In genomic region chr14:89547047-89547446, GRCh38 we compare ENCODE assay signal across 3 cellular contexts.
A peak's percentile ranks its signal among the peaks of the same experiment; 100 is the strongest.
TF ChIP-seq lines count a peak whose summit lies in the region.

No MANE protein-coding gene starts in this region.

TF ChIP-seq in A549, 52 proteins besides CTCF, POLR2A, EP300 and RAD21:
- TF ChIP-seq ZC3H11A (IDR thresholded peaks at IDR 0.05): peak; percentile 85

TF ChIP-seq in HEK293, 187 proteins besides CTCF, POLR2A, EP300 and RAD21:
- 0 out of 2 replicates have a peak, but pooled peaks have one; percentile 13 for TF ChIP-seq SP3 (tag by site-specific recombination; IDR thresholded peaks at IDR 0.05)
- TF ChIP-seq ZNF518A (tag by site-specific recombination; conservative IDR thresholded peaks at IDR 0.05; ENCODE audit: low read depth): peak; percentile 80
- TF ChIP-seq RBAK (tag by site-specific recombination; IDR thresholded peaks at IDR 0.05): 0 out of 2 replicates have a peak, but pooled peaks have one; percentile 61
- peak; percentile 54 for TF ChIP-seq ZNF555 (tag by site-specific recombination; conservative IDR thresholded peaks at IDR 0.05)
- TF ChIP-seq ZNF140 (tag by site-specific recombination; IDR thresholded peaks at IDR 0.05): 0 out of 2 replicates have a peak, but pooled peaks have one; percentile 37
- peak; percentile 75 for TF ChIP-seq ZNF426 (tag by site-specific recombination; IDR thresholded peaks at IDR 0.05)
- TF ChIP-seq ZBTB8A (tag by site-specific recombination; IDR thresholded peaks at IDR 0.05): peak; percentile 57
- peak; percentile 34 for TF ChIP-seq ZNF510 (tag by site-specific recombination; IDR thresholded peaks at IDR 0.05; ENCODE audit: insufficient replicate concordance)
- TF ChIP-seq ZNF433 (tag by site-specific recombination; IDR thresholded peaks at IDR 0.05; ENCODE audit: low read depth): peak; percentile 64
- TF ChIP-seq ZBTB11 (tag by site-specific recombination; conservative IDR thresholded peaks at IDR 0.05; ENCODE audit: low read depth): peak; percentile 69
- TF ChIP-seq ZNF394 (tag by site-specific recombination; IDR thresholded peaks at IDR 0.05; ENCODE audit: borderline replicate concordance): peak; percentile 85; the same call in 1 of the 2 replicates
- TF ChIP-seq ZNF623 (tag by site-specific recombination; IDR thresholded peaks at IDR 0.05): peak; percentile 55
- peak; percentile 50; the same call in 1 of the 2 replicates for TF ChIP-seq ZNF19 (tag by site-specific recombination; IDR thresholded peaks at IDR 0.05; ENCODE audit: low read depth)
- TF ChIP-seq ZNF664 (tag by site-specific recombination; IDR thresholded peaks at IDR 0.05): peak; percentile 33; the same call in 1 of the 2 replicates
- TF ChIP-seq ZXDB (tag by site-specific recombination; IDR thresholded peaks at IDR 0.05): peak; percentile 50; the same call in 1 of the 2 replicates
- TF ChIP-seq ZNF266 (tag by site-specific recombination; IDR thresholded peaks at IDR 0.05; ENCODE audit: low read depth): 0 out of 2 replicates have a peak, but pooled peaks have one; percentile 47

TF ChIP-seq in H1, 55 proteins besides CTCF, POLR2A, EP300 and RAD21:
- 0 out of 2 replicates have a peak, but pooled peaks have one; percentile 21 for TF ChIP-seq POLR2AphosphoS5 (IDR thresholded peaks at IDR 0.05; ENCODE audit: low read depth, low read length)
